Comparison of ENCODE assay signal across 1 cellular context in the genomic region with DNA sequence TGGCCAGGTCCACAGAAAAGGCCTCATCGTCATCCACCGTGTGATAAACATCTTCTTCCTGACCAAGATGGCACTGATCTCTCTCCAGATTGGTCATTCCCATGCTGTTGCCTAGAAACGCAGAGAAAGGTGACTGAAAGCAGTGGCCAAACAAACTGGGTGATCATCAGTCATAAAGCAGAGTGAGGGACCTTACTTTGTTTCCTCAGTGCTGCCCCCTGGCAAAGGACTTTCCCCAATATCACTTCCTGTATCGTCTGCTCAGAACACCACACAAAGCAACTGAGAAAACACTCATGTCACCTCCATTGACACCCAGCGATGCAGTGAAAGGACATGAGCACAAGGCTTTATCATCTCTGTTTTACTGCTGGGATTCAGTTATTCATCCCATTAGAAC.
A peak's percentile ranks its signal among the peaks of the same experiment; 100 is the strongest.
TF ChIP-seq lines count a peak whose summit lies in the region.

No MANE protein-coding gene starts in this region.

TF ChIP-seq in HepG2, 621 proteins besides CTCF, POLR2A, EP300 and RAD21:
- TF ChIP-seq, protein P1, sequence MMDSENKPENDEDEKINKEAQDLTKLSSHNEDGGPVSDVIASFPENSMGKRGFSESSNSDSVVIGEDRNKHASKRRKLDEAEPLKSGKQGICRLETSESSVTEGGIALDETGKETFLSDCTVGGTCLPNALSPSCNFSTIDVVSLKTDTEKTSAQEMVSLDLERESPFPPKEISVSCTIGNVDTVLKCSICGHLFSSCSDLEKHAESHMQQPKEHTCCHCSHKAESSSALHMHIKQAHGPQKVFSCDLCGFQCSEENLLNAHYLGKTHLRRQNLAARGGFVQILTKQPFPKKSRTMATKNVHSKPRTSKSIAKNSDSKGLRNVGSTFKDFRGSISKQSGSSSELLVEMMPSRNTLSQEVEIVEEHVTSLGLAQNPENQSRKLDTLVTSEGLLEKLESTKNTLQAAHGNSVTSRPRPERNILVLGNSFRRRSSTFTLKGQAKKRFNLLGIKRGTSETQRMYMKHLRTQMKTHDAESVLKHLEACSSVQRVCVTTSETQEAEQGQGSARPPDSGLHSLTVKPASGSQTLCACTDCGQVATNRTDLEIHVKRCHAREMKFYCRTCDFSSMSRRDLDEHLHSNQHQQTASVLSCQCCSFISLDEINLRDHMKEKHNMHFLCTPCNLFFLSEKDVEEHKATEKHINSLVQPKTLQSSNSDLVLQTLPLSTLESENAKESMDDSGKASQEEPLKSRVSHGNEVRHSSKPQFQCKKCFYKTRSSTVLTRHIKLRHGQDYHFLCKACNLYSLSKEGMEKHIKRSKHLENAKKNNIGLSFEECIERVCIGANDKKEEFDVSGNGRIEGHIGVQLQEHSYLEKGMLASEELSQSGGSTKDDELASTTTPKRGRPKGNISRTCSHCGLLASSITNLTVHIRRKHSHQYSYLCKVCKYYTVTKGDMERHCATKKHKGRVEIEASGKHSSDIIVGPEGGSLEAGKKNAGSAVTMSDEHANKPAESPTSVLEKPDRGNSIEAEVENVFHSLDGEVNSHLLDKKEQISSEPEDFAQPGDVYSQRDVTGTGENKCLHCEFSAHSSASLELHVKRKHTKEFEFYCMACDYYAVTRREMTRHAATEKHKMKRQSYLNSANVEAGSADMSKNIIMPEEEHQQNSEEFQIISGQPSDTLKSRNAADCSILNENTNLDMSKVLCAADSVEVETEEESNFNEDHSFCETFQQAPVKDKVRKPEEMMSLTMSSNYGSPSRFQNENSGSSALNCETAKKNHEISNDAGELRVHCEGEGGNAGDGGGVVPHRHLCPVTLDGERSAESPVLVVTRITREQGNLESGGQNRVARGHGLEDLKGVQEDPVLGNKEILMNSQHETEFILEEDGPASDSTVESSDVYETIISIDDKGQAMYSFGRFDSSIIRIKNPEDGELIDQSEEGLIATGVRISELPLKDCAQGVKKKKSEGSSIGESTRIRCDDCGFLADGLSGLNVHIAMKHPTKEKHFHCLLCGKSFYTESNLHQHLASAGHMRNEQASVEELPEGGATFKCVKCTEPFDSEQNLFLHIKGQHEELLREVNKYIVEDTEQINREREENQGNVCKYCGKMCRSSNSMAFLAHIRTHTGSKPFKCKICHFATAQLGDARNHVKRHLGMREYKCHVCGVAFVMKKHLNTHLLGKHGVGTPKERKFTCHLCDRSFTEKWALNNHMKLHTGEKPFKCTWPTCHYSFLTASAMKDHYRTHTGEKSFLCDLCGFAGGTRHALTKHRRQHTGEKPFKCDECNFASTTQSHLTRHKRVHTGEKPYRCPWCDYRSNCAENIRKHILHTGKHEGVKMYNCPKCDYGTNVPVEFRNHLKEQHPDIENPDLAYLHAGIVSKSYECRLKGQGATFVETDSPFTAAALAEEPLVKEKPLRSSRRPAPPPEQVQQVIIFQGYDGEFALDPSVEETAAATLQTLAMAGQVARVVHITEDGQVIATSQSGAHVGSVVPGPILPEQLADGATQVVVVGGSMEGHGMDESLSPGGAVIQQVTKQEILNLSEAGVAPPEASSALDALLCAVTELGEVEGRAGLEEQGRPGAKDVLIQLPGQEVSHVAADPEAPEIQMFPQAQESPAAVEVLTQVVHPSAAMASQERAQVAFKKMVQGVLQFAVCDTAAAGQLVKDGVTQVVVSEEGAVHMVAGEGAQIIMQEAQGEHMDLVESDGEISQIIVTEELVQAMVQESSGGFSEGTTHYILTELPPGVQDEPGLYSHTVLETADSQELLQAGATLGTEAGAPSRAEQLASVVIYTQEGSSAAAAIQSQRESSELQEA (CRISPR knock-in tag; IDR thresholded peaks at IDR 0.05; ENCODE audit: not compliant biosample characterization): no peak
- TF ChIP-seq TEAD2 (CRISPR knock-in tag; IDR thresholded peaks at IDR 0.05) (no peak), STAG1 (CRISPR knock-in tag; IDR thresholded peaks at IDR 0.05) (peak; percentile 28; the same call in 1 of the 2 replicates), SKI (IDR thresholded peaks at IDR 0.05; ENCODE audit: partially characterized antibody) (no peak)
